In the genomic region with DNA sequence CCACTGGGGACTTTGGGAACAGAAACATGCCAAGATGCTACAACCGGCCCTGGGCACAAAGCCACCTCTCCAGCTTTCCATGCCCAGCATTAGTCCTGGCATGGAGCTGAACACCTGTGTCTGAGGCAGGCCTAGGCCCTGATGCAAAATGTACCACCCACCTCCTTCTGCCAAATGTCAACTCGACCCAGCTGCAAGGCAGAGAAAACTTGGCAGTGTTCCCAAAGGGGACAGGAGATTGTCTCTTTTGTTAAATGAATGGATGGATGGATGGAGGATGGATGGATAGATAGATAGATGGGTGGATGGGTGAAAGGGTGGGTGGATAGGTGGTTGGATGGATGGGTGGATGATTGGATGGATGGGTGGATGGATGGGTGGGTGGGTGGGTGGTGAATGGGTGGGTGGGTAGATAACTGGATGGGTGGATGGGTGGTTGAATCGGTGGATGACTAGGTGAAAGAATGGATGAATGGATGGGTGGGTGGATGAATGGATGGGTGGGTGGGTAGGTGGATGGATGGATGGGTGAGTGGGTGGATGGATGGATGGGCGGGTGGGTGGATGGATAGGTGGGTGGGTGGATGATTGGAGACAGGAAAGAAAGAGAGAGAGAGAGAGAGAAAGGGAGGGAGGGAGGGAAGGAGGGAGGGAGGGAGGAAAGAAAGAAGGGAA, we compare ENCODE assay signal across 1 cellular context.
TF ChIP-seq lines count a peak whose summit lies in the region.

No MANE protein-coding gene starts in this region.

TF ChIP-seq in SK-N-SH, 30 proteins besides CTCF, POLR2A, EP300 and RAD21 (continued from another document):
- TF ChIP-seq, protein P1, sequence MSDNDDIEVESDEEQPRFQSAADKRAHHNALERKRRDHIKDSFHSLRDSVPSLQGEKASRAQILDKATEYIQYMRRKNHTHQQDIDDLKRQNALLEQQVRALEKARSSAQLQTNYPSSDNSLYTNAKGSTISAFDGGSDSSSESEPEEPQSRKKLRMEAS (IDR thresholded peaks at IDR 0.05; ENCODE audit: low read depth) = no peak
- TF ChIP-seq FOXM1 (IDR thresholded peaks at IDR 0.05; ENCODE audit: low read depth) (no peak), GABPA (IDR thresholded peaks at IDR 0.05; ENCODE audit: low read depth) (no peak), TAF1 (IDR thresholded peaks at IDR 0.05; ENCODE audit: borderline replicate concordance, low read depth, low read length) (no peak), MEF2A (IDR thresholded peaks at IDR 0.05; ENCODE audit: borderline replicate concordance, low read depth) (no peak), EZH2phosphoT487 (IDR thresholded peaks at IDR 0.05; ENCODE audit: borderline replicate concordance, low read depth) (no peak)
- TF ChIP-seq, protein P2, sequence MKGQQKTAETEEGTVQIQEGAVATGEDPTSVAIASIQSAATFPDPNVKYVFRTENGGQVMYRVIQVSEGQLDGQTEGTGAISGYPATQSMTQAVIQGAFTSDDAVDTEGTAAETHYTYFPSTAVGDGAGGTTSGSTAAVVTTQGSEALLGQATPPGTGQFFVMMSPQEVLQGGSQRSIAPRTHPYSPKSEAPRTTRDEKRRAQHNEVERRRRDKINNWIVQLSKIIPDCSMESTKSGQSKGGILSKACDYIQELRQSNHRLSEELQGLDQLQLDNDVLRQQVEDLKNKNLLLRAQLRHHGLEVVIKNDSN (IDR thresholded peaks at IDR 0.05; ENCODE audit: borderline replicate concordance, low read depth) = no peak
- TF ChIP-seq, protein P3, sequence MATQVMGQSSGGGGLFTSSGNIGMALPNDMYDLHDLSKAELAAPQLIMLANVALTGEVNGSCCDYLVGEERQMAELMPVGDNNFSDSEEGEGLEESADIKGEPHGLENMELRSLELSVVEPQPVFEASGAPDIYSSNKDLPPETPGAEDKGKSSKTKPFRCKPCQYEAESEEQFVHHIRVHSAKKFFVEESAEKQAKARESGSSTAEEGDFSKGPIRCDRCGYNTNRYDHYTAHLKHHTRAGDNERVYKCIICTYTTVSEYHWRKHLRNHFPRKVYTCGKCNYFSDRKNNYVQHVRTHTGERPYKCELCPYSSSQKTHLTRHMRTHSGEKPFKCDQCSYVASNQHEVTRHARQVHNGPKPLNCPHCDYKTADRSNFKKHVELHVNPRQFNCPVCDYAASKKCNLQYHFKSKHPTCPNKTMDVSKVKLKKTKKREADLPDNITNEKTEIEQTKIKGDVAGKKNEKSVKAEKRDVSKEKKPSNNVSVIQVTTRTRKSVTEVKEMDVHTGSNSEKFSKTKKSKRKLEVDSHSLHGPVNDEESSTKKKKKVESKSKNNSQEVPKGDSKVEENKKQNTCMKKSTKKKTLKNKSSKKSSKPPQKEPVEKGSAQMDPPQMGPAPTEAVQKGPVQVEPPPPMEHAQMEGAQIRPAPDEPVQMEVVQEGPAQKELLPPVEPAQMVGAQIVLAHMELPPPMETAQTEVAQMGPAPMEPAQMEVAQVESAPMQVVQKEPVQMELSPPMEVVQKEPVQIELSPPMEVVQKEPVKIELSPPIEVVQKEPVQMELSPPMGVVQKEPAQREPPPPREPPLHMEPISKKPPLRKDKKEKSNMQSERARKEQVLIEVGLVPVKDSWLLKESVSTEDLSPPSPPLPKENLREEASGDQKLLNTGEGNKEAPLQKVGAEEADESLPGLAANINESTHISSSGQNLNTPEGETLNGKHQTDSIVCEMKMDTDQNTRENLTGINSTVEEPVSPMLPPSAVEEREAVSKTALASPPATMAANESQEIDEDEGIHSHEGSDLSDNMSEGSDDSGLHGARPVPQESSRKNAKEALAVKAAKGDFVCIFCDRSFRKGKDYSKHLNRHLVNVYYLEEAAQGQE (IDR thresholded peaks at IDR 0.05; ENCODE audit: low read depth, low read length) = no peak
